In genomic region chr2:27217173-27218121, GRCh38 we compare ENCODE assay signal across 8 cellular contexts. TPM values are rescaled to one million over a fixed set of nuclear protein-coding genes. Genes with fewer than 3 reads are reported as not detected.
DNase-seq lines count a peak whose midpoint lies in the region; ATAC-seq and TF ChIP-seq lines count a peak whose summit lies in the region.

Gene CAD (plus strand): TSS chr2:27217369. CDS start chr2:27217552, 183 bp downstream.

- peaks cover 22 to 32% (median 28%) of the 10 kb centered on the region in 3 donors for H3K4me1 Mint-ChIP-seq in IgD-negative memory B cell
- H3K4me1 Mint-ChIP-seq in activated T-cell treated with anti-CD3 and anti-CD28 coated beads, Interleukin-2, amount 50 U/mL, for 24 hours (ENCODE audit: low read depth): peaks cover 59% of the 10 kb centered on the region

- DNase-seq in DMS 273 treated with DMSO at 0.1 percent for 48 hours (lab: John Stamatoyannopoulos, UW): peak; percentile 74
- DNase-seq in activated T-cell treated with anti-CD3 and anti-CD28 coated beads, Interleukin-2, amount 50 U/mL, for 24 hours: peak; percentile 95
- peak; percentile 77 to 86 for DNase-seq in stimulated activated CD8-positive, alpha-beta memory T cell treated with anti-CD3 and anti-CD28 coated beads, Interleukin-7, amount 100 ng/mL, for 4 hours (ENCODE audit: low read depth in 2 of 2)

- ATAC-seq in GM21526 (IDR thresholded peaks at IDR 0.05; ENCODE audit: low FRiP score, unreplicated experiment): peak; percentile 65

- peaks cover 3 to 7% of the 10 kb centered on the region in 2 donors for H3K36me3 ChIP-seq in esophagus (ENCODE audit: control insufficient read depth in 2 of 2, insufficient read depth in 2 of 2, low read length in 1 of 2)
- H3K36me3 ChIP-seq in muscle layer of duodenum (ENCODE audit: control insufficient read depth in 1 of 2, insufficient read depth in 2 of 2, low read length in 2 of 2): peaks cover 15 to 23% of the 10 kb centered on the region in 2 donors

- no peaks in the 10 kb centered on the region for H3K27me3 Mint-ChIP-seq in IgD-negative memory B cell
- no peaks in the 10 kb centered on the region for H3K27me3 Mint-ChIP-seq in activated T-cell treated with anti-CD3 and anti-CD28 coated beads, Interleukin-2, amount 50 U/mL, for 24 hours

- H3K4me3 ChIP-seq in esophagus (ENCODE audit: low read depth in 1 of 2, low read length in 2 of 2) (peak within 1 kb of the TSS; percentile 61 to 63), muscle layer of duodenum (ENCODE audit: low read depth in 1 of 2, low read length in 2 of 2) (peak within 1 kb of the TSS; percentile 65 to 76)

- H3K4me3 Mint-ChIP-seq in IgD-negative memory B cell: peak within 1 kb of the TSS; percentile 89 to 98 (median 92)
- H3K4me3 Mint-ChIP-seq in activated T-cell treated with anti-CD3 and anti-CD28 coated beads, Interleukin-2, amount 50 U/mL, for 24 hours: peak within 1 kb of the TSS; percentile 97

- WGBS in esophagus, 2 donors: 1% methylated on average over 72 of the region's 72 CpGs

- no peaks in the 10 kb centered on the region for H3K9me3 Mint-ChIP-seq in IgD-negative memory B cell
- H3K9me3 Mint-ChIP-seq in activated T-cell treated with anti-CD3 and anti-CD28 coated beads, Interleukin-2, amount 50 U/mL, for 24 hours: no peaks in the 10 kb centered on the region

- H3K27ac Mint-ChIP-seq in IgD-negative memory B cell: peak within 1 kb of the TSS; percentile 88 to 91 (median 89)
- H3K27ac Mint-ChIP-seq in activated T-cell treated with anti-CD3 and anti-CD28 coated beads, Interleukin-2, amount 50 U/mL, for 24 hours: peak within 1 kb of the TSS; percentile 98

- no peaks in the 10 kb centered on the region for H3K27me3 ChIP-seq in esophagus (ENCODE audit: control insufficient read depth in 1 of 2, insufficient read depth in 2 of 2, low read length in 2 of 2)
- H3K27me3 ChIP-seq in muscle layer of duodenum (ENCODE audit: low read depth, low read length): no peaks in the 10 kb centered on the region

- peaks cover 4% of the 10 kb centered on the region for H3K36me3 Mint-ChIP-seq in IgD-negative memory B cell
- peaks cover 95% of the 10 kb centered on the region for H3K36me3 Mint-ChIP-seq in activated T-cell treated with anti-CD3 and anti-CD28 coated beads, Interleukin-2, amount 50 U/mL, for 24 hours (ENCODE audit: low read depth)

- H3K9me3 ChIP-seq in esophagus (ENCODE audit: control insufficient read depth in 2 of 2, insufficient read depth in 1 of 2, low read depth in 1 of 2, low read length in 1 of 2): no peaks in the 10 kb centered on the region
- H3K9me3 ChIP-seq in muscle layer of duodenum (ENCODE audit: control insufficient read depth in 1 of 2, low read length in 2 of 2): no peaks in the 10 kb centered on the region

- no peaks in the 10 kb centered on the region for H3K4me1 ChIP-seq in esophagus (ENCODE audit: control insufficient read depth in 2 of 2, insufficient read depth in 2 of 2, low read length in 1 of 2)
- H3K4me1 ChIP-seq in muscle layer of duodenum (ENCODE audit: control insufficient read depth in 1 of 2, insufficient read depth in 2 of 2, low read length in 2 of 2): peaks cover 16 to 21% of the 10 kb centered on the region in 2 donors

- H3K27ac ChIP-seq in esophagus (ENCODE audit: low read depth in 2 of 2, low read length in 1 of 2) (peak within 1 kb of the TSS; percentile 73 to 78), muscle layer of duodenum (ENCODE audit: low read length) (peak within 1 kb of the TSS; percentile 44)

TF ChIP-seq in PFSK-1, 5 proteins besides CTCF, POLR2A, EP300 and RAD21:
- TF ChIP-seq POLR2AphosphoS5 (IDR thresholded peaks at IDR 0.05; ENCODE audit: low read depth, low read length) (peak; percentile 86), FOXP2 (optimal IDR thresholded peaks at IDR 0.05; ENCODE audit: borderline replicate concordance, extremely low read depth, extremely low read length, insufficient read depth) (peak; percentile 83), SIN3A (IDR thresholded peaks at IDR 0.05; ENCODE audit: borderline replicate concordance, insufficient read depth, low read length) (peak; percentile 78; the same call in 1 of the 2 replicates), REST (IDR thresholded peaks at IDR 0.05; ENCODE audit: insufficient read depth in 1 of 2, low read depth in 2 of 2, low read length in 2 of 2) (peak in 1 of 2 experiments; percentile 22; a peak in 1 of 4 replicates), TAF1 (IDR thresholded peaks at IDR 0.05; ENCODE audit: borderline replicate concordance, insufficient read depth, low read length) (peak; percentile 71; the same call in 1 of the 2 replicates)

RNA-seq across cellular contexts. Expression of gene CAD, which starts in this region (rescaled TPM):
- polyA plus RNA-seq in IgD-negative memory B cell (18.9 TPM), esophagus (10 to 100 TPM; 16.8 to 18.3 TPM)
- polyA plus RNA-seq in PFSK-1 (2012; ENCODE audit: insufficient read length, low read depth): 271 TPM

Comparison
In these comparisons a context has a peak if more than half of its experiments do, and no peak if none do; other contexts are left out.
1. Peak in every context shown above with its lines: DNase-seq, ATAC-seq, H3K4me3 ChIP-seq and H3K27ac ChIP-seq.